33 cellular contexts compared by ENCODE assay signal in genomic region chr12:16088421-16088820, GRCh38.
"Had no signal": no experiment of that assay in that cellular context is flagged by ENCODE, and none has a peak within 500 bp of the region (broad histone marks: within the 10 kb centered on the region; RNA-seq: fewer than 3 reads in every experiment).

No MANE protein-coding gene starts in this region.

- H3K4me3 ChIP-seq: MG63 had no signal

- H3K36me3 ChIP-seq: MG63 had no signal

- DNase-seq: Karpas-422, Kasumi-1, MG63, MM.1S, MV-4-11, NCI-H1048, NCI-H1092, NCI-H1092 treated with DMSO at 0.1 percent for 48 hours, NCI-H1105, NCI-H1105 treated with DMSO at 0.1 percent for 48 hours, NCI-H1417 treated with DMSO at 0.1 percent for 48 hours, NCI-H1436, NCI-H1436 treated with DMSO at 0.1 percent for 48 hours, NCI-H146, NCI-H1694, NCI-H1694 treated with DMSO at 0.1 percent for 48 hours, NCI-H187, NCI-H187 treated with DMSO at 0.1 percent for 48 hours, NCI-H1930, NCI-H2029, NCI-H2029 treated with DMSO at 0.1 percent for 48 hours, NCI-H2081, NCI-H2081 treated with DMSO at 0.1 percent for 48 hours, NCI-H2107, NCI-H2171, NCI-H2227 treated with DMSO at 0.1 percent for 48 hours, NCI-H226, NCI-H345, NCI-H446, NCI-H446 treated with DMSO at 0.1 percent for 48 hours, NCI-H510A, NCI-H510A treated with DMSO at 0.1 percent for 48 hours, NCI-H524 had no signal

- H3K27me3 ChIP-seq: MG63 had no signal

- H3K9me3 ChIP-seq: MG63 had no signal
